In the genomic region with DNA sequence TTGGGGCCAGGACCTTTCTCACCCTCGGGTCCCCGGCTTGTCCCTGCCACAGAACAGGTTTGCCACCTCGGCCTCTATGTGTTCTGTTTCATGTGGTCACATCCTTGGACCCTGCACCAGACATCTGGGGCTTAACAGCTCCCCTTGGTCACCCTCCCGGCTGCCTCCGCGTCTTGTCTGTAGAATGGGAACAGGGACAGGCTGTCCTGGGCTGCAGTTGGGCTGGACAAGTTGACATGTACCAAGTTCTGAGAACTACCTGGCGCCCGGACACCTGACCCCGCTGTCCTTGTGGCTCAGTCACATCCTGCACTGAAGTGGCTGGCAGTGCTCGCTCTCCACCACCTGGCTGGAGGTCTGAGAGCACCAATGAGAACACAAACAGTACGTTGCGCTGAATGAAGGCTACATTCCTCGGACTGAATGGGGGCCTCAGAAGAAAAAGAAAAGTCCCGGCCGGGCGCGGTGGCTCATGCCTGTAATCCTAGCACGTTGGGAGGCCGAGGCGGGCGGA, we compare ENCODE assay signal across 23 cellular contexts. TPM values are rescaled to one million over a fixed set of nuclear protein-coding genes. Genes with fewer than 3 reads are reported as not detected.
DNase-seq lines count a peak whose midpoint lies in the region; ATAC-seq and TF ChIP-seq lines count a peak whose summit lies in the region.
"Had no signal": no experiment of that assay in that cellular context is flagged by ENCODE, and none has a peak within 500 bp of the region (broad histone marks: within the 10 kb centered on the region; RNA-seq: fewer than 3 reads in every experiment).

No MANE protein-coding gene starts in this region.

- H3K27me3 ChIP-seq in right lobe of liver, result no peaks in the 10 kb centered on the region
- H3K27me3 ChIP-seq: transverse colon had no signal

- H3K4me1 ChIP-seq in right lobe of liver, result peaks cover 0 to 13% (median 3%) of the 10 kb centered on the region in 4 donors

- peak; percentile 5 for DNase-seq in NCI-H2029 (lab: John Stamatoyannopoulos, UW)
- no peak for DNase-seq in NCI-H2029 treated with DMSO at 0.1 percent for 48 hours (lab: John Stamatoyannopoulos, UW)
- peak; percentile 48 for DNase-seq in NCI-H510A (lab: John Stamatoyannopoulos, UW)
- peak in 2 of 3 donors; percentile 20 to 54 for DNase-seq in right lobe of liver
- no peak for DNase-seq in iPS-NIHi11 (ENCODE audit: low spot score)
- no peak for DNase-seq in NCI-H82 treated with DMSO at 0.1 percent for 48 hours (lab: John Stamatoyannopoulos, UW; ENCODE audit: unreplicated experiment)
- no peak for DNase-seq in AG08395 (ENCODE audit: low spot score)
- DNase-seq: 8988T; activated CD4-positive, alpha-beta T cell treated with anti-CD3 and anti-CD28 coated beads, Interleukin-2, amount 50 U/mL, for 4 hours; activated CD4-positive, CD25-positive, alpha-beta regulatory T cell; DMS79 treated with DMSO at 0.1 percent for 48 hours; H9; head of caudate nucleus; naive thymus-derived CD4-positive, alpha-beta T cell; NCI-H1694; NCI-H69; RPMI8226; stomach; T-helper 9 cell; transverse colon had no signal

- no peak for ATAC-seq in right lobe of liver
- ATAC-seq: left colon; naive thymus-derived CD4-positive, alpha-beta T cell had no signal

- H3K36me3 ChIP-seq in right lobe of liver, result no peaks in the 10 kb centered on the region
- H3K36me3 ChIP-seq: transverse colon had no signal

- H3K9me3 ChIP-seq in right lobe of liver, result no peaks in the 10 kb centered on the region
- H3K9me3 ChIP-seq: stomach, transverse colon had no signal

- intact Hi-C loops in right lobe of liver (cut with DNase I), result no loop called here

- H3K4me3 ChIP-seq in right lobe of liver, result no peak overlapping the region
- H3K4me3 ChIP-seq: stomach, transverse colon had no signal

- H3K27ac ChIP-seq in right lobe of liver, result no peak overlapping the region
- H3K27ac ChIP-seq in temporal lobe (ENCODE audit: low read depth, low read length), result peak overlapping the region; percentile 30
- H3K27ac ChIP-seq: epithelial cell of prostate had no signal

- no peak for TF ChIP-seq CTCF in right lobe of liver (IDR thresholded peaks at IDR 0.05)

- no peak for TF ChIP-seq POLR2A in right lobe of liver (IDR thresholded peaks at IDR 0.05)

- 87% methylated on average over 15 of the region's 21 CpGs for WGBS in right lobe of liver (ENCODE audit: insufficient coverage, low coverage, low lambda C conversion rate, missing lambda C conversion rate)

RNA-seq across cellular contexts. Expression of gene PLXNB2, which starts 2.8 kb away (rescaled TPM):
- 100 to 1,000 TPM; 154 to 181 (median 161) TPM for total RNA-seq in right lobe of liver
- total RNA-seq in temporal lobe, result 52.4 TPM

RNA-seq across cellular contexts. Expression of gene DENND6B, which starts 16.5 kb away (rescaled TPM):
- 1 to 10 TPM in 5 of 6 experiments, under 1 TPM in 1; 0.98 to 4.1 (median 1.9) TPM for total RNA-seq in right lobe of liver
- 17.2 TPM for total RNA-seq in temporal lobe

RNA-seq across cellular contexts. Expression of gene PPP6R2, which starts 32.9 kb away (rescaled TPM):
- 10 to 100 TPM; 38.3 to 80.3 (median 54.4) TPM for total RNA-seq in right lobe of liver
- total RNA-seq in temporal lobe, result 48.7 TPM

RNA-seq across cellular contexts. Expression of gene MAPK11, which starts 40.1 kb away (rescaled TPM):
- total RNA-seq in right lobe of liver (1 to 10 TPM; 1.7 to 6.4 (median 2.5) TPM), temporal lobe (16.0 TPM)

RNA-seq across cellular contexts. Expression of gene MAPK12, which starts 48.8 kb away (rescaled TPM):
- total RNA-seq in right lobe of liver, result 1 to 10 TPM; 2.1 to 7.6 (median 3.6) TPM
- 11.6 TPM for total RNA-seq in temporal lobe

Comparison
In these comparisons a context has a peak if more than half of its experiments do, and no peak if none do; other contexts are left out.
1. DNase-seq: peak in NCI-H2029 (single experiment), NCI-H510A (single experiment) and right lobe of liver (2 of 3); none in NCI-H2029 treated with DMSO at 0.1 percent for 48 hours (single experiment), iPS-NIHi11 (single experiment), NCI-H82 treated with DMSO at 0.1 percent for 48 hours (single experiment) and AG08395 (single experiment).